8 cellular contexts compared by ENCODE assay signal in genomic region chr15:88243895-88244787, GRCh38. TPM values are rescaled to one million over a fixed set of nuclear protein-coding genes. Genes with fewer than 3 reads are reported as not detected.
A peak's percentile ranks its signal among the peaks of the same experiment; 100 is the strongest.
DNase-seq lines count a peak whose midpoint lies in the region; ATAC-seq and TF ChIP-seq lines count a peak whose summit lies in the region.

No MANE protein-coding gene starts in this region.

- peak; percentile 30 to 44 for DNase-seq in stimulated activated CD4-positive, alpha-beta T cell treated with anti-CD3 and anti-CD28 coated beads, Interleukin-2, amount 100 ng/mL, for 24 hours
- no peak for DNase-seq in stimulated activated CD4-positive, alpha-beta T cell treated with anti-CD3 and anti-CD28 coated beads, Interleukin-12 subunit alpha, Interleukin-12 subunit beta, amount 100 ng/mL, for 4 hours
- peak; percentile 83 for DNase-seq in SK-MEL-5 (ENCODE audit: low read depth, low spot score)
- peak; percentile 16 for DNase-seq in fibroblast of villous mesenchyme (ENCODE audit: low read depth)
- peak; percentile 32 for DNase-seq in stimulated activated naive CD8-positive, alpha-beta T cell treated with anti-CD3 and anti-CD28 coated beads, Interleukin-15, Interleukin-2, amounts not matched to agents 100 U/mL and 50 U/mL, for 24 hours
- no peak for DNase-seq in activated gamma-delta T cell treated with Interleukin-2 at 50 U/mL for 16 hours
- DNase-seq in UCSD-AML1 (lab: John Stamatoyannopoulos, UW; ENCODE audit: unreplicated experiment), result no peak

- TF ChIP-seq CTCF in fibroblast of villous mesenchyme (IDR thresholded peaks at IDR 0.05; ENCODE audit: insufficient read depth, low read depth, low read length), result peak; percentile 63

- in situ Hi-C loops in SK-MEL-5 (cut with HindIII; ENCODE audit: low pct_unique_long_range_greater_than_20kb, low sequenced_read_pairs), result loop anchor here (10.0 kb wide), 1 partner anchor 211 kb away; no protein-coding TSS in a partner anchor

- no peak overlapping the region for H3K4me3 ChIP-seq in fibroblast of villous mesenchyme (ENCODE audit: low read depth, low read length)

- peak; percentile 60 for ATAC-seq in HG02885 (IDR thresholded peaks at IDR 0.05; ENCODE audit: poor library complexity, unreplicated experiment)
- no peak for ATAC-seq in stimulated activated naive CD8-positive, alpha-beta T cell treated with anti-CD3 and anti-CD28 coated beads, Interleukin-15, Interleukin-2, amounts not matched to agents 100 U/mL and 50 U/mL, for 24 hours

RNA-seq across cellular contexts. Expression of gene NTRK3, which starts 12.4 kb away (rescaled TPM):
- total RNA-seq in SK-MEL-5 (2014; rRNA removed; shearing (Covaris generic)), result 0.05 TPM in 1 of 2 replicates, not detected in the other
- 0.08 and 0.35 TPM in 2 replicates for polyA plus RNA-seq in SK-MEL-5 (2015; cell fraction: cytosol; rRNA removed)
- polyA plus RNA-seq in SK-MEL-5 (2015; cell fraction: nucleus; rRNA removed), result 0.33 and 1.5 TPM in 2 replicates
- 0.32 TPM in 1 of 2 replicates, not detected in the other for total RNA-seq in fibroblast of villous mesenchyme

Comparison
In these comparisons a context has a peak if more than half of its experiments do, and no peak if none do; other contexts are left out.
1. DNase-seq: peak in stimulated activated CD4-positive, alpha-beta T cell treated with anti-CD3 and anti-CD28 coated beads, Interleukin-2, amount 100 ng/mL, for 24 hours (2 of 2), SK-MEL-5 (single experiment), fibroblast of villous mesenchyme (single experiment) and stimulated activated naive CD8-positive, alpha-beta T cell treated with anti-CD3 and anti-CD28 coated beads, Interleukin-15, Interleukin-2, amounts not matched to agents 100 U/mL and 50 U/mL, for 24 hours (single experiment); none in stimulated activated CD4-positive, alpha-beta T cell treated with anti-CD3 and anti-CD28 coated beads, Interleukin-12 subunit alpha, Interleukin-12 subunit beta, amount 100 ng/mL, for 4 hours (single experiment), activated gamma-delta T cell treated with Interleukin-2 at 50 U/mL for 16 hours (single experiment) and UCSD-AML1 (single experiment).